ENCODE assay signal across 17 cellular contexts in the genomic region with DNA sequence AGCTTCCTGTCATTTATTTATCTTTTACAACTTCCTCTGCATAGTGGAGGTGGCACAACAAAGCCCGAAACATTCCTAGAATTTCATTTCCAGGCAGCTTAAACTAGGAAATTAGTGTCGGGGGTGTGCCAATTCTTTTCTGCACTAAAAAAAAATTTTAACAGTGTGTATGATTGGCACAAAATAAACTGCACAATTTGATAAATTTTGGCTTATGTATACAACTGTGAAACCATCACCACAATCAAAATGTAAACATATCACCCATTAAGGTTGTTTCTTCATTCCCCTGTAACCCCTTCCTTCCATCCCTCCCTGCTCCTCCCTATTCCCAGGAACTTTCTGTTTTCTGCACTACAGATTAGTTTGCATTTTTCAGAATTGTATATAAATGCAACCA. TPM values are rescaled to one million over a fixed set of nuclear protein-coding genes. Genes with fewer than 3 reads are reported as not detected.
A peak's percentile ranks its signal among the peaks of the same experiment; 100 is the strongest.
DNase-seq lines count a peak whose midpoint lies in the region; ATAC-seq and TF ChIP-seq lines count a peak whose summit lies in the region.
"Had no signal": no experiment of that assay in that cellular context is flagged by ENCODE, and none has a peak within 500 bp of the region (broad histone marks: within the 10 kb centered on the region; RNA-seq: fewer than 3 reads in every experiment).

No MANE protein-coding gene starts in this region.

- H3K4me1 Mint-ChIP-seq in CD4-positive, CD25-positive, alpha-beta regulatory T cell: peaks cover 9 to 15% (median 13%) of the 10 kb centered on the region in 4 donors
- H3K4me1 Mint-ChIP-seq in activated T-cell treated with anti-CD3 and anti-CD28 coated beads, Interleukin-2, amount 50 U/mL, for 4 hours (ENCODE audit: low read depth): peaks cover 12% of the 10 kb centered on the region

- no CpG with 5 or more reads among the region's 2 CpGs for WGBS in neuronal stem cell (ENCODE audit: extremely low coverage in 2 of 2, insufficient read length in 2 of 2, insufficient replicate concordance in 1 of 2), 2 donors

- no peak overlapping the region for H2BK15ac ChIP-seq in neuronal stem cell (ENCODE audit: low read length)

- H3K4me3 ChIP-seq in CD4-positive, CD25-positive, alpha-beta regulatory T cell (ENCODE audit: low read depth, low read length): no peak overlapping the region
- H3K4me3 ChIP-seq in SJSA1: no peak overlapping the region
- H3K4me3 ChIP-seq in coronary artery: no peak overlapping the region
- H3K4me3 ChIP-seq in neuronal stem cell (ENCODE audit: low read length in 2 of 2): no peak overlapping the region
- H3K4me3 ChIP-seq: GM12878 had no signal

- TF ChIP-seq CTCF in coronary artery (IDR thresholded peaks at IDR 0.05): no peak

- no peaks in the 10 kb centered on the region for H3K79me1 ChIP-seq in neuronal stem cell (ENCODE audit: low read depth, low read length)

- H3K9ac ChIP-seq in neuronal stem cell (ENCODE audit: low read depth, low read length, poor library complexity): no peak overlapping the region
- H3K9ac ChIP-seq: KMS-11 had no signal

- no peak overlapping the region for H4K91ac ChIP-seq in neuronal stem cell (ENCODE audit: low read depth, low read length, poor library complexity)

- no peak for ATAC-seq in CD4-positive, CD25-positive, alpha-beta regulatory T cell (ENCODE audit: low read depth in 2 of 2)
- no peak for ATAC-seq in HG03571 (IDR thresholded peaks at IDR 0.05; ENCODE audit: unreplicated experiment)
- ATAC-seq in activated T-cell treated with anti-CD3 and anti-CD28 coated beads, Interleukin-2, amount 50 U/mL, for 4 hours: no peak
- ATAC-seq: GM12878 had no signal

- H2BK12ac ChIP-seq in neuronal stem cell (ENCODE audit: low read length): no peak overlapping the region

- no peak overlapping the region for H2BK120ac ChIP-seq in neuronal stem cell (ENCODE audit: low read depth, low read length)

- H3K27ac Mint-ChIP-seq in CD4-positive, CD25-positive, alpha-beta regulatory T cell: peak overlapping the region; percentile 13 to 87 (median 35)

- H3K18ac ChIP-seq in neuronal stem cell (ENCODE audit: low read length): no peak overlapping the region

- H3K14ac ChIP-seq in neuronal stem cell (ENCODE audit: low read length): no peak overlapping the region

- no peak for DNase-seq in CD4-positive, CD25-positive, alpha-beta regulatory T cell
- DNase-seq in SJSA1 (ENCODE audit: low read depth in 1 of 2, low spot score in 2 of 2) (peak in 1 of 2 experiments; percentile 21), coronary artery (ENCODE audit: low spot score) (no peak), neuronal stem cell (ENCODE audit: low spot score) (no peak), NCI-H187 (lab: John Stamatoyannopoulos, UW) (no peak)
- DNase-seq in activated T-cell treated with anti-CD3 and anti-CD28 coated beads, Interleukin-2, amount 50 U/mL, for 4 hours: no peak
- no peak for DNase-seq in stimulated activated CD8-positive, alpha-beta memory T cell treated with anti-CD3 and anti-CD28 coated beads, Interleukin-4, amount 100 ng/mL, for 48 hours
- DNase-seq: BE2C; CD8-positive, alpha-beta memory T cell; DND-41; GDM1; HCEC 1CT; NCI-H1048; NCI-H510A treated with DMSO at 0.1 percent for 48 hours had no signal

- peak overlapping the region; percentile 1 for H2AFZ ChIP-seq in neuronal stem cell (ENCODE audit: low read length)

- H3K4me3 Mint-ChIP-seq in CD4-positive, CD25-positive, alpha-beta regulatory T cell: peak overlapping the region in 2 of 4 donors; percentile 3 to 24
- no peak overlapping the region for H3K4me3 Mint-ChIP-seq in activated T-cell treated with anti-CD3 and anti-CD28 coated beads, Interleukin-2, amount 50 U/mL, for 4 hours
- H3K4me3 Mint-ChIP-seq: CD8-positive, alpha-beta memory T cell had no signal

- H3K4me2 ChIP-seq in neuronal stem cell (ENCODE audit: insufficient read depth, low read length, poor library complexity, severe bottlenecking): no peak overlapping the region
- H3K4me2 ChIP-seq: KMS-11 had no signal

- no peak overlapping the region for H3K27ac ChIP-seq in CD4-positive, CD25-positive, alpha-beta regulatory T cell (ENCODE audit: insufficient read depth, low read length, poor library complexity, severe bottlenecking)
- peak overlapping the region; percentile 22; the same call in 1 of the 2 replicates for H3K27ac ChIP-seq in SJSA1
- peak overlapping the region; percentile 6 to 62 for H3K27ac ChIP-seq in coronary artery
- no peak overlapping the region for H3K27ac ChIP-seq in neuronal stem cell (replicated peaks; ENCODE audit: low read length)
- H3K27ac ChIP-seq: KMS-11 had no signal

- H3K27me3 Mint-ChIP-seq in CD4-positive, CD25-positive, alpha-beta regulatory T cell: no peaks in the 10 kb centered on the region
- no peaks in the 10 kb centered on the region for H3K27me3 Mint-ChIP-seq in activated T-cell treated with anti-CD3 and anti-CD28 coated beads, Interleukin-2, amount 50 U/mL, for 4 hours (ENCODE audit: low read depth)
- H3K27me3 Mint-ChIP-seq: CD8-positive, alpha-beta memory T cell had no signal

- no peak overlapping the region for H2BK5ac ChIP-seq in neuronal stem cell (ENCODE audit: low read length)

- no peaks in the 10 kb centered on the region for H3K27me3 ChIP-seq in CD4-positive, CD25-positive, alpha-beta regulatory T cell (ENCODE audit: control insufficient read depth, insufficient read depth, low read length)
- no peaks in the 10 kb centered on the region for H3K27me3 ChIP-seq in SJSA1 (replicated peaks)
- no peaks in the 10 kb centered on the region for H3K27me3 ChIP-seq in neuronal stem cell (ENCODE audit: control insufficient read depth in 3 of 3, insufficient read depth in 3 of 3, low read depth in 1 of 3, low read length in 3 of 3)
- H3K27me3 ChIP-seq: BE2C had no signal

- no peaks in the 10 kb centered on the region for H3K36me3 ChIP-seq in CD4-positive, CD25-positive, alpha-beta regulatory T cell (ENCODE audit: control insufficient read depth, insufficient read depth, low read length)
- H3K36me3 ChIP-seq in SJSA1 (no peaks in the 10 kb centered on the region), neuronal stem cell (replicated peaks in 1 of 2; ENCODE audit: control insufficient read depth in 2 of 2, insufficient read depth in 2 of 2, low read length in 2 of 2) (no peaks in the 10 kb centered on the region)
- H3K36me3 ChIP-seq: BE2C had no signal

- no peak overlapping the region for H3K4ac ChIP-seq in neuronal stem cell (ENCODE audit: low read length)

- peaks cover 1 to 21% (median 9%) of the 10 kb centered on the region in 7 donors for H3K9me3 Mint-ChIP-seq in CD4-positive, CD25-positive, alpha-beta regulatory T cell
- H3K9me3 Mint-ChIP-seq in activated T-cell treated with anti-CD3 and anti-CD28 coated beads, Interleukin-2, amount 50 U/mL, for 4 hours: peaks cover 20% of the 10 kb centered on the region

- no peak overlapping the region for H4K8ac ChIP-seq in neuronal stem cell (ENCODE audit: low read depth, low read length)

- H3K23ac ChIP-seq in neuronal stem cell (ENCODE audit: low read depth, low read length, poor library complexity): no peak overlapping the region

- peaks cover 7% of the 10 kb centered on the region for H3K36me3 Mint-ChIP-seq in CD4-positive, CD25-positive, alpha-beta regulatory T cell
- peaks cover 5% of the 10 kb centered on the region for H3K36me3 Mint-ChIP-seq in activated T-cell treated with anti-CD3 and anti-CD28 coated beads, Interleukin-2, amount 50 U/mL, for 4 hours (ENCODE audit: insufficient read depth)

- no peak overlapping the region for H2AK5ac ChIP-seq in neuronal stem cell (ENCODE audit: low read depth, low read length)

- peaks cover 15 to 18% of the 10 kb centered on the region in 2 experiments for H3K9me3 ChIP-seq in CD4-positive, CD25-positive, alpha-beta regulatory T cell (ENCODE audit: control insufficient read depth in 2 of 2, low read length in 2 of 2)
- H3K9me3 ChIP-seq in SJSA1 (replicated peaks): no peaks in the 10 kb centered on the region
- peaks cover 0 to 3% of the 10 kb centered on the region in 2 donors for H3K9me3 ChIP-seq in neuronal stem cell (replicated peaks in 1 of 2; ENCODE audit: control insufficient read depth in 2 of 2, insufficient read depth in 1 of 2, low read depth in 1 of 2, low read length in 2 of 2)
- H3K9me3 ChIP-seq: BE2C had no signal

- H3K4me1 ChIP-seq in CD4-positive, CD25-positive, alpha-beta regulatory T cell (ENCODE audit: control insufficient read depth, insufficient read depth, low read length, poor library complexity, severe bottlenecking): peaks cover 3% of the 10 kb centered on the region
- peaks cover 9% of the 10 kb centered on the region for H3K4me1 ChIP-seq in SJSA1 (replicated peaks)
- no peaks in the 10 kb centered on the region for H3K4me1 ChIP-seq in neuronal stem cell (ENCODE audit: control insufficient read depth in 2 of 2, insufficient read depth in 1 of 2, low read depth in 1 of 2, low read length in 2 of 2)
- H3K4me1 ChIP-seq: BE2C had no signal

RNA-seq across cellular contexts. Expression of a gene that starts 54.7 kb away (rescaled TPM):
- 4.2 TPM for total RNA-seq in CD4-positive, CD25-positive, alpha-beta regulatory T cell
- 10 to 100 TPM; 23.2 to 43.7 (median 29.8) TPM for polyA plus RNA-seq in CD4-positive, CD25-positive, alpha-beta regulatory T cell
- total RNA-seq in SJSA1 (2014; rRNA removed; shearing (Covaris generic)): 29.4 and 55.7 TPM in 2 replicates
- polyA plus RNA-seq in neuronal stem cell (2013, experiment 1 of 2): 100 TPM
- polyA plus RNA-seq in neuronal stem cell (2013, experiment 2 of 2): 95.4 TPM
- total RNA-seq in activated T-cell treated with anti-CD3 and anti-CD28 coated beads, Interleukin-2, amount 50 U/mL, for 4 hours: 1 to 10 TPM; 4.1 to 5.6 (median 4.7) TPM

Comparison
In these comparisons a context has a peak if more than half of its experiments do, and no peak if none do; other contexts are left out.
1. H3K27ac ChIP-seq: peak in SJSA1 (single experiment) and coronary artery (2 of 2); none in CD4-positive, CD25-positive, alpha-beta regulatory T cell (single experiment) and neuronal stem cell (single experiment).